ENCODE assay signal across 22 cellular contexts in the genomic region with DNA sequence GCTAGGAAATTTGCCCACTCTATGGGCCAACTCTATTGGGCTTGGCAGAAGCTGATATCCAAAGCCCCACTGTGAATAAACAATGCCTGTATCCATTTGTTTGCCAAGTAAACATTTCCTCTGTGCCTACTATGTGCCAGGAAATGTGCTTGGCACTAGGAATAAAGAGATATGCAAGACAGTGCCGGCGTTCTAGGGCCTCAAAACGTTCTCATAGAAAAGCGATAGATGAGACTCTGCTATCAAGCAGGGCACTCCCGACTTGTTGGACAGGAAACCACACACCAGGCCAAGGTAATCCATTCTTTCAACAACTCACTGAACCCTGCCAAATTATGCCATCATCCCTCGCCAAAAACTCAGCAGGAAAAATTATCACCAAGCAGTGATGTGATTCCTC.
"Had no signal": no experiment of that assay in that cellular context is flagged by ENCODE, and none has a peak within 500 bp of the region (broad histone marks: within the 10 kb centered on the region; RNA-seq: fewer than 3 reads in every experiment).

No MANE protein-coding gene starts in this region.

- H3K27ac ChIP-seq: cardiac muscle cell, gastrocnemius medialis, hepatocyte, ovary, prostate gland, tibial nerve had no signal

- H3K36me3 ChIP-seq: cardiac muscle cell, gastrocnemius medialis, ovary, prostate gland, tibial nerve had no signal

- H3K4me1 ChIP-seq: gastrocnemius medialis, prostate gland, tibial nerve had no signal

- H3K4me3 ChIP-seq: cardiac muscle cell, gastrocnemius medialis, hepatocyte, ovary, prostate gland, tibial nerve had no signal

- DNase-seq: activated CD4-positive, alpha-beta T cell treated with anti-CD3 and anti-CD28 coated beads for 36 hours; activated CD4-positive, CD25-positive, alpha-beta regulatory T cell; activated CD8-positive, alpha-beta memory T cell treated with anti-CD3 and anti-CD28 coated beads, Interleukin-2, amount 10 ng/mL, durations not matched to agents 7 days and 5 days; activated CD8-positive, alpha-beta T cell treated with anti-CD3 and anti-CD28 coated beads, Interleukin-2, amount 10 ng/mL, durations not matched to agents 7 days and 5 days; activated naive CD4-positive, alpha-beta T cell; activated T-cell treated with anti-CD3 and anti-CD28 coated beads, Interleukin-2, amount 50 U/mL, for 48 hours; cortex of kidney; effector memory CD8-positive, alpha-beta T cell; erythroblast; gastrocnemius medialis; glutamatergic neuron; islet precursor cell; mammary epithelial cell; ovary; stimulated activated CD4-positive, alpha-beta T cell treated with anti-CD3 and anti-CD28 coated beads, Interleukin-15, amount 100 ng/mL, for 24 hours; stimulated activated CD4-positive, alpha-beta T cell treated with anti-CD3 and anti-CD28 coated beads, Interleukin-2, amount 100 ng/mL, for 24 hours; stimulated activated naive CD4-positive, alpha-beta T cell treated with Interleukin-2 at 50 U/mL for 16 hours had no signal

- H3K27me3 ChIP-seq: cardiac muscle cell, gastrocnemius medialis, hepatocyte, ovary, tibial nerve had no signal

- ATAC-seq: activated CD4-positive, alpha-beta T cell treated with anti-CD3 and anti-CD28 coated beads for 36 hours; activated CD8-positive, alpha-beta memory T cell treated with anti-CD3 and anti-CD28 coated beads, Interleukin-2, amount 10 ng/mL, durations not matched to agents 7 days and 5 days; activated CD8-positive, alpha-beta T cell treated with anti-CD3 and anti-CD28 coated beads, Interleukin-2, amount 10 ng/mL, durations not matched to agents 7 days and 5 days; activated naive CD4-positive, alpha-beta T cell treated with anti-CD3 and anti-CD28 coated beads, Interleukin-2, amount 50 U/mL, for 72 hours; effector memory CD8-positive, alpha-beta T cell; gastrocnemius medialis had no signal

- H3K9me3 ChIP-seq: gastrocnemius medialis, ovary, prostate gland, tibial nerve had no signal
